In the genomic region with DNA sequence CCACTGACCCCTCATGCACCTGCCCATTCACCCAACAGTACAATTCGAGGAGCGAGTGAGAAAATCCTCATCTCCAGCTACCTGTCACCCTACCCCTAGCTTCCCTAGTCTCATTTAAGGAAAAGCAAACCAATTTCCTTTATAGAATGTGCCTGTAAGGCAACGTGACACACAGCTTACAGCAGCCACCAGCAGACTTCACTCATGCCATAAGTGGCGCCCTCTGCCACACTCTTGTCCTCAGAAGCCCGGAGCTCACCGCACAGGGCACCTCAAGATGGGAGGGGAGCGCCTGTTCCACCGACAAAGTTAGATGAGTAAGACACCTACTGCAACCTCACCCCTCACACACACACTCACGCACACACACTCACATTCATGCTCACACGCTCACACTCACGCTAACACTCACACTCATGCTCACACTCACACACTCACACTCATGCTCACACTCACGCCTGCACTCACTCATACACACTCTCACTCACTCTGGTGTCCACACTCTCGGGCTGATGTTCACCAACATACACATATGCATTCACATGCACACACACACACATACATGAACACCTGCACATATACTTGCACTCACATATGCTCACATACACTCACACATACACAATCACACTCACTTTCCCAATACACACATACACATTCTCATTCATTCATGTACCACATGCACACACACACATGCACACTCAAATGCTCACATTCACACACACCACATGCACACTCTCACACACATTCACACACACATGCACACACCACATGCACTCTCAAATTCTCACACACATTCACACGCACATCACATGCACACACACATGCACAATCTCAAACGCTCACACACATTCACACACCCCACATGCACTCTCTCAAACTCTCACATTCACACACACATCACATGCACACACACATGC, we compare ENCODE assay signal across 14 cellular contexts.
"Had no signal": no experiment of that assay in that cellular context is flagged by ENCODE, and none has a peak within 500 bp of the region (broad histone marks: within the 10 kb centered on the region; RNA-seq: fewer than 3 reads in every experiment).

No MANE protein-coding gene starts in this region.

- H3K9me3 Mint-ChIP-seq: activated T-helper 1 cell treated with anti-CD3 and anti-CD28 coated beads, Interleukin-12 subunit alpha, Interleukin-12 subunit beta, Interleukin-2, Interleukin-4 antibody, amounts not matched to agents 30 ng/mL and 10 ng/mL and 1 ng/mL, durations not matched to agents 14 hours and 24 hours and 36 hours; mesothelial cell of epicardium; stimulated activated naive CD8-positive, alpha-beta T cell treated with anti-CD3 and anti-CD28 coated beads, Interleukin-15, Interleukin-2, amounts not matched to agents 100 ng/mL and 50 ng/mL, for 24 hours had no signal

- H3K27me3 ChIP-seq: pancreas, suprapubic skin had no signal

- H3K4me3 ChIP-seq: lower lobe of right lung, pancreas, suprapubic skin had no signal

- H3K4me1 ChIP-seq: pancreas had no signal

- ATAC-seq: left cardiac atrium, lower lobe of right lung, pancreas, sciatic nerve had no signal

- H3K9me3 ChIP-seq: lower lobe of right lung, pancreas, suprapubic skin had no signal

- H3K4me3 Mint-ChIP-seq: activated T-helper 1 cell treated with anti-CD3 and anti-CD28 coated beads, Interleukin-12 subunit alpha, Interleukin-12 subunit beta, Interleukin-2, Interleukin-4 antibody, amounts not matched to agents 30 ng/mL and 10 ng/mL and 1 ng/mL, durations not matched to agents 14 hours and 24 hours and 36 hours; mesothelial cell of epicardium; naive B cell; stimulated activated naive CD8-positive, alpha-beta T cell treated with anti-CD3 and anti-CD28 coated beads, Interleukin-15, Interleukin-2, amounts not matched to agents 100 ng/mL and 50 ng/mL, for 24 hours had no signal

- DNase-seq: activated CD4-positive, alpha-beta T cell treated with anti-CD3 and anti-CD28 coated beads, Interleukin-2, amount 50 U/mL, for 1 hour; activated CD4-positive, CD25-positive, alpha-beta regulatory T cell; anterior cingulate cortex; dermis blood vessel endothelial cell; head of caudate nucleus; left cardiac atrium; lower lobe of right lung; naive B cell; pancreas had no signal

- H3K36me3 ChIP-seq: lower lobe of right lung, pancreas, suprapubic skin had no signal

- H3K36me3 Mint-ChIP-seq: mesothelial cell of epicardium, naive B cell had no signal

- H3K27ac ChIP-seq: lower lobe of right lung, pancreas, suprapubic skin had no signal

- H3K27ac Mint-ChIP-seq: activated T-helper 1 cell treated with anti-CD3 and anti-CD28 coated beads, Interleukin-12 subunit alpha, Interleukin-12 subunit beta, Interleukin-2, Interleukin-4 antibody, amounts not matched to agents 30 ng/mL and 10 ng/mL and 1 ng/mL, durations not matched to agents 14 hours and 24 hours and 36 hours; mesothelial cell of epicardium; naive B cell; stimulated activated naive CD8-positive, alpha-beta T cell treated with anti-CD3 and anti-CD28 coated beads, Interleukin-15, Interleukin-2, amounts not matched to agents 100 ng/mL and 50 ng/mL, for 24 hours had no signal
